Comparison of ENCODE assay signal across 8 cellular contexts in the genomic region with DNA sequence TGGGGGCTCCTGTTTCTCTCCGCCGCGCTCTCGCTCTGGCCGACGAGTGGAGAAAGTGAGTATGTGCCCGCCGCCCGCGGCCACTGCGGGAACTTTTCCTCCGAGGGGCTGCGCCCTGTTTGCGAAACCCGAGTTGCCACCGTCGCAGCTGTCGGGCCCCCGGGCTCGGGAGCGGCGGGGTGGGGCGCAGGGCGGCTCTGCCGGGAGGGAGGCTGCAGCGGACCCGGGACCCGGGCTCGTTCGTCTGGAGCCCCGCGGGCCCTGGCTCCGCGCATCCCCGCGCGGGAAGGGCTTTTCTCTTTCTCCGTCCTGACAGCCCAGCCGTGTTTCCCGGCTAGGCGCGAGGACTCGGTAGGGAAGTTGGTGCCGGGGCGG. TPM values are rescaled to one million over a fixed set of nuclear protein-coding genes. Genes with fewer than 3 reads are reported as not detected.
DNase-seq lines count a peak whose midpoint lies in the region; ATAC-seq and TF ChIP-seq lines count a peak whose summit lies in the region.

No MANE protein-coding gene starts in this region.

- H3K27ac ChIP-seq in PC-3 (ENCODE audit: low read length), result no peak overlapping the region
- H3K27ac ChIP-seq in heart left ventricle, result peak overlapping the region; percentile 90 to 97 (median 94)

- BruUV-seq in PC-3 (replicated peaks; lab: Mats Ljungman, UMichigan), result no TSS peak

- WGBS in heart left ventricle, 4 donors, result 0 to 3% (median 1%) methylated on average over 20 to 45 of the region's 45 CpGs

- H3K27me3 ChIP-seq in GM06990 (replicated peaks; ENCODE audit: control insufficient read depth, insufficient read depth, low read length), result no peaks in the 10 kb centered on the region; the same call in none of the 2 replicates
- peaks cover 73% of the 10 kb centered on the region for H3K27me3 ChIP-seq in PC-3 (ENCODE audit: low read length)
- peaks cover 0 to 55% (median 16%) of the 10 kb centered on the region in 9 donors for H3K27me3 ChIP-seq in heart left ventricle

- H4K20me1 ChIP-seq in PC-3 (ENCODE audit: low read length), result 0 out of 2 replicates have a peak, but pooled peaks cover 5% of the 10 kb centered on the region

- H3K4me1 ChIP-seq in PC-3 (ENCODE audit: insufficient read depth, low read length) (peaks cover 7% of the 10 kb centered on the region; the same call in 1 of the 2 replicates), heart left ventricle (peaks cover 0 to 52% (median 32%) of the 10 kb centered on the region in 12 donors)

- H3K9ac ChIP-seq in PC-3 (ENCODE audit: low read length), result peak overlapping the region; percentile 69

- H3K4me2 ChIP-seq in PC-3 (ENCODE audit: low read length), result peak overlapping the region; percentile 88

- no peaks in the 10 kb centered on the region for H3K9me3 ChIP-seq in PC-3 (ENCODE audit: low read length)
- no peaks in the 10 kb centered on the region for H3K9me3 ChIP-seq in heart left ventricle

- H3K79me2 ChIP-seq in PC-3 (ENCODE audit: low read length), result peaks cover 53% of the 10 kb centered on the region

- no peak for TF ChIP-seq POLR2A in heart left ventricle (IDR thresholded peaks at IDR 0.05)

- peak overlapping the region; percentile 48 to 93 for H3K27ac Mint-ChIP-seq in activated naive CD4-positive, alpha-beta T cell treated with anti-CD3 and anti-CD28 coated beads, Interleukin-2, amount 50 U/mL, for 72 hours

- no peak for TF ChIP-seq CTCF in GM06990 (IDR thresholded peaks at IDR 0.05; ENCODE audit: insufficient read depth, low read length, poor library complexity, severe bottlenecking)
- no peak for TF ChIP-seq CTCF in PC-3 (conservative IDR thresholded peaks at IDR 0.05; ENCODE audit: low read depth, low read length)
- TF ChIP-seq CTCF in heart left ventricle (IDR thresholded peaks at IDR 0.05), result peak in 4 of 12 donors; percentile 5 to 37 (median 28)

- H2AFZ ChIP-seq in PC-3 (ENCODE audit: low read length), result peak overlapping the region; percentile 57; the same call in 1 of the 2 replicates

- DNase-seq in GM06990 (ENCODE audit: extremely low read depth, insufficient read length) (peak; percentile 22), PC-3 (no peak), heart left ventricle (peak; percentile 32 to 76 (median 61)), retina (peak; percentile 73), epidermal melanocyte (ENCODE audit: insufficient read length, low spot score) (no peak), inferior parietal cortex (ENCODE audit: extremely low spot score) (no peak)
- DNase-seq in activated naive CD4-positive, alpha-beta T cell treated with anti-CD3 and anti-CD28 coated beads, Interleukin-2, amount 50 U/mL, for 72 hours (ENCODE audit: low spot score in 2 of 2), result peak in 1 of 2 donors; percentile 62

- H3K36me3 Mint-ChIP-seq in activated naive CD4-positive, alpha-beta T cell treated with anti-CD3 and anti-CD28 coated beads, Interleukin-2, amount 50 U/mL, for 72 hours, result peaks cover 12 to 15% of the 10 kb centered on the region in 2 donors

- CTCF ChIA-PET in PC-3 (lab: Charles Lee), result no interaction called here

- H3K4me3 ChIP-seq in GM06990 (replicated peaks; ENCODE audit: low read depth, low read length) (peak overlapping the region; percentile 47), PC-3 (ENCODE audit: low read length) (peak overlapping the region; percentile 75), heart left ventricle (peak overlapping the region; percentile 68 to 93 (median 86))

- H3K36me3 ChIP-seq in GM06990 (ENCODE audit: control insufficient read depth, insufficient read depth, low read length) (no peaks in the 10 kb centered on the region), PC-3 (ENCODE audit: low read depth, low read length) (no peaks in the 10 kb centered on the region), heart left ventricle (no peaks in the 10 kb centered on the region)

- 0 out of 2 replicates have a peak, but pooled peaks have one; percentile 3 for ATAC-seq in PC-3
- peak in 1 of 2 donors; percentile 7 for ATAC-seq in activated naive CD4-positive, alpha-beta T cell treated with anti-CD3 and anti-CD28 coated beads, Interleukin-2, amount 50 U/mL, for 72 hours
- peak in 1 of 4 donors; percentile 0 for ATAC-seq in heart left ventricle
- ATAC-seq in GM18868 (IDR thresholded peaks at IDR 0.05; ENCODE audit: unreplicated experiment), result no peak

- POLR2A ChIA-PET in PC-3 (lab: Charles Lee; ENCODE audit: unreplicated experiment), result no interaction called here

- H3F3A ChIP-seq in PC-3 (ENCODE audit: low read length, unreplicated experiment), result no peaks in the 10 kb centered on the region

- H3K9me2 ChIP-seq in PC-3 (replicated peaks; ENCODE audit: low read length), result no peaks in the 10 kb centered on the region

- no peaks in the 10 kb centered on the region for H3K9me3 Mint-ChIP-seq in activated naive CD4-positive, alpha-beta T cell treated with anti-CD3 and anti-CD28 coated beads, Interleukin-2, amount 50 U/mL, for 72 hours

- intact Hi-C loops in PC-3 (cut with micrococcal nuclease), result loop anchor here (5.0 kb wide), 2 partner anchors 132 to 207 kb away; no protein-coding TSS in a partner anchor
- intact Hi-C loops in heart left ventricle (cut with DNase I), result loop anchor here in 7 of 10 donors (1.0 to 10.0 kb wide), 8 partner anchors 125 to 425 kb away; no protein-coding TSS in a partner anchor

RNA-seq across cellular contexts. Expression of a gene that starts 1.3 kb away (rescaled TPM):
- total RNA-seq in PC-3 (2014; rRNA removed), result 3.8 and 15.8 TPM in 2 replicates
- total RNA-seq in activated naive CD4-positive, alpha-beta T cell treated with anti-CD3 and anti-CD28 coated beads, Interleukin-2, amount 50 U/mL, for 72 hours, result 10 to 100 TPM; 35.6 to 39.4 TPM
- total RNA-seq in heart left ventricle, result 10 to 100 TPM; 26.0 to 93.1 (median 47.5) TPM
- polyA plus RNA-seq in heart left ventricle, result 10 to 100 TPM in 1 of 2 donors, 1 to 10 TPM in 1; 7.4 to 12.5 TPM

Comparison
In these comparisons a context has a peak if more than half of its experiments do, and no peak if none do; other contexts are left out.
1. DNase-seq: peak in GM06990 (single experiment), heart left ventricle (5 of 5) and retina (single experiment); none in PC-3 (single experiment), epidermal melanocyte (single experiment) and inferior parietal cortex (single experiment).
2. Peak in every context shown above with its lines, with median percentiles within 50 percentile points of each other: H3K4me3 ChIP-seq.